8 cellular contexts compared by ENCODE assay signal in the genomic region with DNA sequence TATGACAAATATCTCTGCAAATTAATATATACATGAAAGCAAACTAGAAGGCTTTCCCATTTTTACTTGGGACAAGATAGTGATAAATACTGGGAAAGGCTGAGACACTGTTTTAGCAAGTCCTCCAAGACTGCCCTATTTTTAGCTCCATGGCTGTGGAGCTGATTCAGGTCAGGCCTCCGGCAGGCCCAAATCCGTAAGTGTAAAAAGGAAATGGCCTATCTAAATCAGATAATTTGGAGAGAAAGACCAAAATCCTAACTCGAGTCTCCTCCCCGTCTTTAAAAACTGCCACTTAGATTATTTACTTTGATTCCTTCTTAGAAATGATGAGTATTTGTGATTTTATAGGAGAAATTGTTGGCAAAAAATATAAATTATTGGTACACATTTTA. TPM values are rescaled to one million over a fixed set of nuclear protein-coding genes. Genes with fewer than 3 reads are reported as not detected.
DNase-seq lines count a peak whose midpoint lies in the region; ATAC-seq and TF ChIP-seq lines count a peak whose summit lies in the region.

No MANE protein-coding gene starts in this region.

- no peaks in the 10 kb centered on the region for H3K9me3 ChIP-seq in T-helper 17 cell (ENCODE audit: control insufficient read depth, low read length, poor library complexity, severe bottlenecking)

- peak overlapping the region; percentile 98 for H3K4me3 ChIP-seq in GM12865 (ENCODE audit: low read depth, low read length)
- H3K4me3 ChIP-seq in skeletal muscle cell (ENCODE audit: low read depth, low read length), result peak overlapping the region; percentile 67

- peak overlapping the region; percentile 94 for H3K4me3 Mint-ChIP-seq in T-helper 17 cell

- no peak for TF ChIP-seq CTCF in GM12865 (IDR thresholded peaks at IDR 0.05; ENCODE audit: insufficient read depth, low read depth, low read length, missing control alignments)

- peaks cover 33% of the 10 kb centered on the region for H3K4me1 Mint-ChIP-seq in T-helper 17 cell

- DNase-seq in GM12865 (ENCODE audit: low read depth) (no peak), T-helper 17 cell (no peak), fibroblast of peridontal ligament (ENCODE audit: extremely low read depth) (peak; percentile 38), skeletal muscle cell (ENCODE audit: low read depth) (no peak), AG08396 (ENCODE audit: low spot score) (no peak)
- no peak for DNase-seq in central memory CD4-positive, alpha-beta T cell
- no peak for DNase-seq in activated CD4-positive, CD25-positive, alpha-beta regulatory T cell treated with anti-CD3 and anti-CD28 coated beads, Interleukin-2, amount 50 U/mL, for 72 hours

- no peaks in the 10 kb centered on the region for H3K27me3 Mint-ChIP-seq in T-helper 17 cell

- H3K36me3 Mint-ChIP-seq in T-helper 17 cell (ENCODE audit: low read depth), result peaks cover 3% of the 10 kb centered on the region

- ATAC-seq in T-helper 17 cell, result no peak
- ATAC-seq in HG03280 (IDR thresholded peaks at IDR 0.05; ENCODE audit: unreplicated experiment), result no peak

- peak overlapping the region; percentile 95 for H3K27ac Mint-ChIP-seq in T-helper 17 cell

RNA-seq across cellular contexts. Expression of a gene that starts 2.9 kb away (rescaled TPM):
- total RNA-seq in T-helper 17 cell, result 10 to 100 TPM; 60.9 to 63.8 TPM
